ENCODE assay signal across 1 cellular context in genomic region chr3:184361532-184361931, GRCh38.
TF ChIP-seq lines count a peak whose summit lies in the region.

Gene CLCN2 (minus strand): TSS chr3:184361605. CDS start chr3:184361479, 126 bp downstream.
Gene POLR2H (plus strand): TSS chr3:184361710. CDS start chr3:184363493, 1,783 bp downstream.

TF ChIP-seq in HepG2, 621 proteins besides CTCF, POLR2A, EP300 and RAD21 (continued from another document and continues in another):
- TF ChIP-seq ARID4A (CRISPR knock-in tag; IDR thresholded peaks at IDR 0.05; ENCODE audit: borderline replicate concordance) (peak; percentile 69), ZNF431 (CRISPR knock-in tag; IDR thresholded peaks at IDR 0.05; ENCODE audit: borderline replicate concordance, low read depth) (peak; percentile 83; the same call in 1 of the 2 replicates), YEATS4 (CRISPR knock-in tag; IDR thresholded peaks at IDR 0.05; ENCODE audit: borderline replicate concordance) (peak; percentile 88), ZNF558 (CRISPR knock-in tag; IDR thresholded peaks at IDR 0.05; ENCODE audit: borderline replicate concordance) (peak; percentile 75; the same call in 1 of the 2 replicates), ZNF484 (CRISPR knock-in tag; IDR thresholded peaks at IDR 0.05; ENCODE audit: borderline replicate concordance, low read depth) (no peak), MAF1 (CRISPR knock-in tag; IDR thresholded peaks at IDR 0.05; ENCODE audit: borderline replicate concordance) (0 out of 2 replicates have a peak, but pooled peaks have one; percentile 23), DR1 (CRISPR knock-in tag; IDR thresholded peaks at IDR 0.05) (peak; percentile 24; the same call in 1 of the 2 replicates), ZNF503 (CRISPR knock-in tag; IDR thresholded peaks at IDR 0.05) (0 out of 2 replicates have a peak, but pooled peaks have one; percentile 33), ZBED4 (CRISPR knock-in tag; IDR thresholded peaks at IDR 0.05; ENCODE audit: borderline replicate concordance) (peak; percentile 64; the same call in 1 of the 2 replicates), KLF15 (CRISPR knock-in tag; IDR thresholded peaks at IDR 0.05; ENCODE audit: borderline replicate concordance) (no peak), NFKB2 (CRISPR knock-in tag; IDR thresholded peaks at IDR 0.05; ENCODE audit: borderline replicate concordance) (peak; percentile 74; the same call in 1 of the 2 replicates), MYC (CRISPR knock-in tag; IDR thresholded peaks at IDR 0.05; ENCODE audit: borderline replicate concordance) (peak; percentile 74; the same call in 1 of the 2 replicates), ZFP82 (CRISPR knock-in tag; IDR thresholded peaks at IDR 0.05; ENCODE audit: borderline replicate concordance) (peak; percentile 23; the same call in 1 of the 2 replicates), ZNF430 (CRISPR knock-in tag; IDR thresholded peaks at IDR 0.05) (0 out of 2 replicates have a peak, but pooled peaks have one; percentile 27), ZNF737 (CRISPR knock-in tag; IDR thresholded peaks at IDR 0.05; ENCODE audit: borderline replicate concordance) (no peak), FOXO1 (CRISPR knock-in tag; IDR thresholded peaks at IDR 0.05) (peak; percentile 40; the same call in 1 of the 2 replicates), SKI (IDR thresholded peaks at IDR 0.05; ENCODE audit: partially characterized antibody) (peak; percentile 48), NR2F6 (IDR thresholded peaks at IDR 0.05) (no peak), NR2F6 (CRISPR knock-in tag; IDR thresholded peaks at IDR 0.05) (0 out of 2 replicates have a peak, but pooled peaks have one; percentile 8), ZBTB4 (CRISPR knock-in tag; IDR thresholded peaks at IDR 0.05; ENCODE audit: borderline replicate concordance) (0 out of 2 replicates have a peak, but pooled peaks have one; percentile 7), ZFY (CRISPR knock-in tag; IDR thresholded peaks at IDR 0.05) (peak; percentile 84), ZNF143 (CRISPR knock-in tag; IDR thresholded peaks at IDR 0.05) (peak; percentile 54; the same call in 1 of the 2 replicates), ZBTB7B (CRISPR knock-in tag; IDR thresholded peaks at IDR 0.05) (peak; percentile 13; the same call in 1 of the 2 replicates), ZFYVE20 (CRISPR knock-in tag; IDR thresholded peaks at IDR 0.05; ENCODE audit: borderline replicate concordance, low read depth) (no peak), HNRNPLL (IDR thresholded peaks at IDR 0.05; ENCODE audit: low read depth, low read length, poor library complexity, severe bottlenecking) (peak; percentile 94), KDM3A (CRISPR knock-in tag; IDR thresholded peaks at IDR 0.05; ENCODE audit: low read depth) (0 out of 2 replicates have a peak, but pooled peaks have one; percentile 31), ZNF615 (CRISPR knock-in tag; IDR thresholded peaks at IDR 0.05; ENCODE audit: borderline replicate concordance) (no peak), ZNF263 (CRISPR knock-in tag; IDR thresholded peaks at IDR 0.05) (peak; percentile 45; the same call in 1 of the 2 replicates), ZBTB33 (CRISPR knock-in tag; IDR thresholded peaks at IDR 0.05) (no peak)
- TF ChIP-seq, protein P1, sequence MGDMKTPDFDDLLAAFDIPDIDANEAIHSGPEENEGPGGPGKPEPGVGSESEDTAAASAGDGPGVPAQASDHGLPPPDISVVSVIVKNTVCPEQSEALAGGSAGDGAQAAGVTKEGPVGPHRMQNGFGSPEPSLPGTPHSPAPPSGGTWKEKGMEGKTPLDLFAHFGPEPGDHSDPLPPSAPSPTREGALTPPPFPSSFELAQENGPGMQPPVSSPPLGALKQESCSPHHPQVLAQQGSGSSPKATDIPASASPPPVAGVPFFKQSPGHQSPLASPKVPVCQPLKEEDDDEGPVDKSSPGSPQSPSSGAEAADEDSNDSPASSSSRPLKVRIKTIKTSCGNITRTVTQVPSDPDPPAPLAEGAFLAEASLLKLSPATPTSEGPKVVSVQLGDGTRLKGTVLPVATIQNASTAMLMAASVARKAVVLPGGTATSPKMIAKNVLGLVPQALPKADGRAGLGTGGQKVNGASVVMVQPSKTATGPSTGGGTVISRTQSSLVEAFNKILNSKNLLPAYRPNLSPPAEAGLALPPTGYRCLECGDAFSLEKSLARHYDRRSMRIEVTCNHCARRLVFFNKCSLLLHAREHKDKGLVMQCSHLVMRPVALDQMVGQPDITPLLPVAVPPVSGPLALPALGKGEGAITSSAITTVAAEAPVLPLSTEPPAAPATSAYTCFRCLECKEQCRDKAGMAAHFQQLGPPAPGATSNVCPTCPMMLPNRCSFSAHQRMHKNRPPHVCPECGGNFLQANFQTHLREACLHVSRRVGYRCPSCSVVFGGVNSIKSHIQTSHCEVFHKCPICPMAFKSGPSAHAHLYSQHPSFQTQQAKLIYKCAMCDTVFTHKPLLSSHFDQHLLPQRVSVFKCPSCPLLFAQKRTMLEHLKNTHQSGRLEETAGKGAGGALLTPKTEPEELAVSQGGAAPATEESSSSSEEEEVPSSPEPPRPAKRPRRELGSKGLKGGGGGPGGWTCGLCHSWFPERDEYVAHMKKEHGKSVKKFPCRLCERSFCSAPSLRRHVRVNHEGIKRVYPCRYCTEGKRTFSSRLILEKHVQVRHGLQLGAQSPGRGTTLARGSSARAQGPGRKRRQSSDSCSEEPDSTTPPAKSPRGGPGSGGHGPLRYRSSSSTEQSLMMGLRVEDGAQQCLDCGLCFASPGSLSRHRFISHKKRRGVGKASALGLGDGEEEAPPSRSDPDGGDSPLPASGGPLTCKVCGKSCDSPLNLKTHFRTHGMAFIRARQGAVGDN (CRISPR knock-in tag; IDR thresholded peaks at IDR 0.05): peak; percentile 66
- TF ChIP-seq, protein P2, sequence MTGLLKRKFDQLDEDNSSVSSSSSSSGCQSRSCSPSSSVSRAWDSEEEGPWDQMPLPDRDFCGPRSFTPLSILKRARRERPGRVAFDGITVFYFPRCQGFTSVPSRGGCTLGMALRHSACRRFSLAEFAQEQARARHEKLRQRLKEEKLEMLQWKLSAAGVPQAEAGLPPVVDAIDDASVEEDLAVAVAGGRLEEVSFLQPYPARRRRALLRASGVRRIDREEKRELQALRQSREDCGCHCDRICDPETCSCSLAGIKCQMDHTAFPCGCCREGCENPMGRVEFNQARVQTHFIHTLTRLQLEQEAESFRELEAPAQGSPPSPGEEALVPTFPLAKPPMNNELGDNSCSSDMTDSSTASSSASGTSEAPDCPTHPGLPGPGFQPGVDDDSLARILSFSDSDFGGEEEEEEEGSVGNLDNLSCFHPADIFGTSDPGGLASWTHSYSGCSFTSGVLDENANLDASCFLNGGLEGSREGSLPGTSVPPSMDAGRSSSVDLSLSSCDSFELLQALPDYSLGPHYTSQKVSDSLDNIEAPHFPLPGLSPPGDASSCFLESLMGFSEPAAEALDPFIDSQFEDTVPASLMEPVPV (CRISPR knock-in tag; IDR thresholded peaks at IDR 0.05): 0 out of 2 replicates have a peak, but pooled peaks have one; percentile 16
